ENCODE assay signal across 8 cellular contexts in genomic region chr1:205918955-205919746, GRCh38. TPM values are rescaled to one million over a fixed set of nuclear protein-coding genes. Genes with fewer than 3 reads are reported as not detected.
DNase-seq lines count a peak whose midpoint lies in the region; TF ChIP-seq lines count a peak whose summit lies in the region.

No MANE protein-coding gene starts in this region.

- no peak overlapping the region for H3K4me3 Mint-ChIP-seq in activated naive CD8-positive, alpha-beta T cell treated with anti-CD3 and anti-CD28 coated beads for 36 hours
- H3K4me3 Mint-ChIP-seq in progenitor cell of endocrine pancreas (ENCODE audit: low read depth): no peak overlapping the region

- peaks cover 63% of the 10 kb centered on the region for H3K4me1 ChIP-seq in cardiac muscle cell (ENCODE audit: low read depth)

- H3K36me3 Mint-ChIP-seq in activated naive CD8-positive, alpha-beta T cell treated with anti-CD3 and anti-CD28 coated beads for 36 hours: no peaks in the 10 kb centered on the region
- H3K36me3 Mint-ChIP-seq in progenitor cell of endocrine pancreas (ENCODE audit: insufficient read depth): no peaks in the 10 kb centered on the region

- DNase-seq in NCI-H524 (lab: John Stamatoyannopoulos, UW) (peak; percentile 21 to 76), NCI-H524 treated with DMSO at 0.1 percent for 48 hours (lab: John Stamatoyannopoulos, UW) (no peak), NCI-H1092 (lab: John Stamatoyannopoulos, UW) (peak; percentile 81), SKM-1 treated with dmso at 0.1 percent for 144 hours (lab: John Stamatoyannopoulos, UW; ENCODE audit: unreplicated experiment) (peak; percentile 88), cardiac muscle cell (ENCODE audit: low read depth in 1 of 2, low spot score in 1 of 2) (peak; percentile 82 to 90), progenitor cell of endocrine pancreas (ENCODE audit: low spot score, unreplicated experiment) (peak; percentile 59), ureter (ENCODE audit: low spot score) (peak; percentile 78)
- peak; percentile 62 for DNase-seq in activated naive CD8-positive, alpha-beta T cell treated with anti-CD3 and anti-CD28 coated beads for 36 hours

- no peaks in the 10 kb centered on the region for H3K36me3 ChIP-seq in cardiac muscle cell

- no peaks in the 10 kb centered on the region for H3K4me1 Mint-ChIP-seq in activated naive CD8-positive, alpha-beta T cell treated with anti-CD3 and anti-CD28 coated beads for 36 hours
- H3K4me1 Mint-ChIP-seq in progenitor cell of endocrine pancreas (ENCODE audit: low read depth): peaks cover 1% of the 10 kb centered on the region

- no peak overlapping the region for H3K27ac Mint-ChIP-seq in activated naive CD8-positive, alpha-beta T cell treated with anti-CD3 and anti-CD28 coated beads for 36 hours
- no peak overlapping the region for H3K27ac Mint-ChIP-seq in progenitor cell of endocrine pancreas

- peaks cover 7% of the 10 kb centered on the region for H3K27me3 Mint-ChIP-seq in activated naive CD8-positive, alpha-beta T cell treated with anti-CD3 and anti-CD28 coated beads for 36 hours
- no peaks in the 10 kb centered on the region for H3K27me3 Mint-ChIP-seq in progenitor cell of endocrine pancreas

- H3K27me3 ChIP-seq in cardiac muscle cell: no peaks in the 10 kb centered on the region

- H3K9me3 ChIP-seq in cardiac muscle cell (ENCODE audit: low read depth): no peaks in the 10 kb centered on the region

- TF ChIP-seq CTCF in cardiac muscle cell (IDR thresholded peaks at IDR 0.05; ENCODE audit: low read depth, low read length): peak; percentile 94
- TF ChIP-seq CTCF in progenitor cell of endocrine pancreas (IDR thresholded peaks at IDR 0.05; ENCODE audit: unreplicated experiment): peak; percentile 89

- H3K27ac ChIP-seq in cardiac muscle cell: peak overlapping the region; percentile 93

- H3K9me3 Mint-ChIP-seq in activated naive CD8-positive, alpha-beta T cell treated with anti-CD3 and anti-CD28 coated beads for 36 hours: no peaks in the 10 kb centered on the region
- H3K9me3 Mint-ChIP-seq in progenitor cell of endocrine pancreas (ENCODE audit: low read depth): no peaks in the 10 kb centered on the region

- no peak overlapping the region for H3K4me3 ChIP-seq in cardiac muscle cell

RNA-seq across cellular contexts. Expression of gene SLC26A9, which starts 24.1 kb away (rescaled TPM):
- not detected for total RNA-seq in activated naive CD8-positive, alpha-beta T cell treated with anti-CD3 and anti-CD28 coated beads for 36 hours
- total RNA-seq in cardiac muscle cell (1.0 and 2.9 TPM in 2 replicates), progenitor cell of endocrine pancreas (2.9 and 3.2 TPM in 2 replicates), ureter (0.13 TPM)
- polyA plus RNA-seq in cardiac muscle cell: 2.8 and 4.0 TPM in 2 replicates
